26 cellular contexts compared by ENCODE assay signal in genomic region chr9:116662633-116663032, GRCh38. TPM values are rescaled to one million over a fixed set of nuclear protein-coding genes. Genes with fewer than 3 reads are reported as not detected.
DNase-seq lines count a peak whose midpoint lies in the region; ATAC-seq, FAIRE-seq and TF ChIP-seq lines count a peak whose summit lies in the region.
"Had no signal": no experiment of that assay in that cellular context is flagged by ENCODE, and none has a peak within 500 bp of the region (broad histone marks: within the 10 kb centered on the region; RNA-seq: fewer than 3 reads in every experiment).

No MANE protein-coding gene starts in this region.

- no peak overlapping the region for H4K8ac ChIP-seq in H9 (replicated peaks; ENCODE audit: insufficient read length, low read depth, low read length)

- H3K79me2 ChIP-seq in HepG2 (ENCODE audit: insufficient read depth, low read length) (no peaks in the 10 kb centered on the region), PC-9 (ENCODE audit: low read depth) (no peaks in the 10 kb centered on the region), H9 (ENCODE audit: insufficient read depth, low read length) (no peaks in the 10 kb centered on the region)

- POLR2A ChIA-PET in HepG2 (lab: Yijun Ruan, JAX): no interaction called here
- POLR2A ChIA-PET in PC-9 (lab: Charles Lee; ENCODE audit: unreplicated experiment): no interaction called here

- H2AFZ ChIP-seq in HepG2 (ENCODE audit: low read length) (no peak overlapping the region), PC-9 (no peak overlapping the region), H9 (ENCODE audit: low read length) (no peak overlapping the region)

- no peak overlapping the region for H4K5ac ChIP-seq in H9 (ENCODE audit: insufficient read length, low read depth, low read length)

- no peaks in the 10 kb centered on the region for H3K23me2 ChIP-seq in H9 (ENCODE audit: insufficient read length, low read depth, low read length, poor library complexity, severe bottlenecking)

- no peaks in the 10 kb centered on the region for H3K36me3 Mint-ChIP-seq in H9 (ENCODE audit: insufficient read depth in 1 of 3, low read depth in 3 of 3)

- H3K79me1 ChIP-seq in H9 (ENCODE audit: insufficient read depth, low read depth, low read length, poor library complexity, severe bottlenecking): no peaks in the 10 kb centered on the region

- TF ChIP-seq EP300 in HepG2 (IDR thresholded peaks at IDR 0.05; ENCODE audit: low read depth in 2 of 2, low read length in 2 of 2) (no peak), HepG2 (CRISPR knock-in tag; IDR thresholded peaks at IDR 0.05; ENCODE audit: borderline replicate concordance) (no peak)

- no peak overlapping the region for H4K91ac ChIP-seq in H9 (ENCODE audit: insufficient read length, low read depth, low read length)

- H3K9me3 Mint-ChIP-seq in H9: no peaks in the 10 kb centered on the region
- H3K9me3 Mint-ChIP-seq: activated T-cell treated with anti-CD3 and anti-CD28 coated beads, Interleukin-2, amount 50 U/mL, for 4 hours; endodermal cell; IgD-negative memory B cell; neural crest cell had no signal

- H3K4ac ChIP-seq in H9 (ENCODE audit: low read depth, low read length): no peak overlapping the region

- no peaks in the 10 kb centered on the region for H3K9me2 ChIP-seq in PC-9 (ENCODE audit: insufficient read depth)

- no peak overlapping the region for H3K27ac ChIP-seq in liver (ENCODE audit: low read depth in 1 of 2, low read length in 2 of 2)
- H3K27ac ChIP-seq in HepG2 (ENCODE audit: extremely low read length, insufficient read depth, low read length): no peak overlapping the region
- peak overlapping the region; percentile 11 to 63 for H3K27ac ChIP-seq in right atrium auricular region
- no peak overlapping the region for H3K27ac ChIP-seq in PC-9
- no peak overlapping the region for H3K27ac ChIP-seq in H9 (ENCODE audit: insufficient read length, low read depth, low read length)
- H3K27ac ChIP-seq: A549; BLaER1 treated with 17β-estradiol and CSF1 and Interleukin-3, amounts not matched to agents 10 nM and 100 nM; psoas muscle had no signal

- no peak for FAIRE-seq in HepG2 (lab: Jason Lieb, UNC)
- FAIRE-seq: A549, bronchial epithelial cell had no signal

- H3K14ac ChIP-seq in H9 (ENCODE audit: insufficient read depth, low read length): no peak overlapping the region

- peaks cover 5 to 6% of the 10 kb centered on the region in 2 experiments for H3K4me1 Mint-ChIP-seq in H9
- H3K4me1 Mint-ChIP-seq: IgD-negative memory B cell, neural crest cell had no signal

- no peak overlapping the region for H3K9ac ChIP-seq in liver (ENCODE audit: low read depth in 1 of 2, low read length in 2 of 2)
- no peak overlapping the region for H3K9ac ChIP-seq in HepG2 (ENCODE audit: insufficient read depth, low read depth, low read length)
- H3K9ac ChIP-seq in H9 (ENCODE audit: extremely low read depth, insufficient read length, low read length): no peak overlapping the region
- H3K9ac ChIP-seq: BLaER1 treated with 17β-estradiol and CSF1 and Interleukin-3, amounts not matched to agents 10 nM and 100 nM had no signal

- H3K4me3 Mint-ChIP-seq in H9: no peak overlapping the region
- H3K4me3 Mint-ChIP-seq: activated T-cell treated with anti-CD3 and anti-CD28 coated beads, Interleukin-2, amount 50 U/mL, for 4 hours; endodermal cell; IgD-negative memory B cell; neural crest cell had no signal

- no peak overlapping the region for H2BK120ac ChIP-seq in H9 (ENCODE audit: low read depth, low read length, poor library complexity, severe bottlenecking)

- in situ Hi-C loops in HepG2 (cut with HindIII; ENCODE audit: extremely low pct_ligation_motif_present, low pct_unique_long_range_greater_than_20kb): loop anchor here (5.0 kb wide), 2 partner anchors 510 to 780 kb away; partner anchors contain the start of gene PAPPA

- intact Hi-C loops in HepG2 (cut with micrococcal nuclease; ENCODE audit: unreplicated experiment): loop anchor here (5.0 kb wide), 1 partner anchor 780 kb away; no protein-coding TSS in a partner anchor
- intact Hi-C loops in sciatic nerve (cut with DNase I): no loop called here
- intact Hi-C loops in PC-9 (cut with micrococcal nuclease; ENCODE audit: unreplicated experiment): loop anchor here (5.0 to 10.0 kb wide), 2 partner anchors 1925 to 1998 kb away; no protein-coding TSS in a partner anchor
- intact Hi-C loops in head of caudate nucleus (cut with DNase I): no loop called here

- no peak overlapping the region for H3K4me2 ChIP-seq in HepG2 (ENCODE audit: low read depth, low read length)
- no peak overlapping the region for H3K4me2 ChIP-seq in PC-9
- H3K4me2 ChIP-seq in H9 (ENCODE audit: insufficient read depth, insufficient read length, low read length): no peak overlapping the region
- H3K4me2 ChIP-seq: A549; BLaER1 treated with 17β-estradiol and CSF1 and Interleukin-3, amounts not matched to agents 10 nM and 100 nM had no signal

- no peak overlapping the region for H2BK12ac ChIP-seq in H9 (ENCODE audit: insufficient read length, low read depth, low read length)

- no peaks in the 10 kb centered on the region for H3K36me3 ChIP-seq in liver (ENCODE audit: control insufficient read depth in 4 of 4, insufficient read depth in 3 of 4, low read depth in 1 of 4, low read length in 3 of 4)
- no peaks in the 10 kb centered on the region for H3K36me3 ChIP-seq in HepG2 (replicated peaks in 1 of 2; ENCODE audit: control insufficient read depth in 1 of 2, insufficient read depth in 2 of 2, low read length in 2 of 2)
- H3K36me3 ChIP-seq in right atrium auricular region: no peaks in the 10 kb centered on the region
- H3K36me3 ChIP-seq in PC-9 (ENCODE audit: low read depth): no peaks in the 10 kb centered on the region
- H3K36me3 ChIP-seq: BLaER1 treated with 17β-estradiol and CSF1 and Interleukin-3, amounts not matched to agents 10 nM and 100 nM had no signal

- ATAC-seq in HepG2 (no peak), sciatic nerve (peak; percentile 94)
- ATAC-seq: A549; activated T-cell treated with anti-CD3 and anti-CD28 coated beads, Interleukin-2, amount 50 U/mL, for 4 hours had no signal

- CTCF ChIA-PET in HepG2 (lab: Yijun Ruan, JAX; ENCODE audit: low intra/inter-chr PET ratio, low total read pairs): no interaction called here
- CTCF ChIA-PET in PC-9 (lab: Charles Lee): no interaction called here

- H2BK15ac ChIP-seq in H9 (ENCODE audit: low read depth, low read length): no peak overlapping the region

- H3K4me3 ChIP-seq in liver (ENCODE audit: low read depth in 1 of 3, low read length in 3 of 3): no peak overlapping the region
- no peak overlapping the region for H3K4me3 ChIP-seq in HepG2 (replicated peaks in 1 of 3; ENCODE audit: insufficient read depth in 1 of 3, low read depth in 2 of 3, low read length in 3 of 3)
- H3K4me3 ChIP-seq in right atrium auricular region: no peak overlapping the region
- no peak overlapping the region for H3K4me3 ChIP-seq in PC-9
- H3K4me3 ChIP-seq: A549; BLaER1 treated with 17β-estradiol and CSF1 and Interleukin-3, amounts not matched to agents 10 nM and 100 nM; psoas muscle had no signal

- H3F3A ChIP-seq in PC-9 (ENCODE audit: insufficient read depth, low read depth): no peaks in the 10 kb centered on the region

- H3K9me3 ChIP-seq in liver (ENCODE audit: control insufficient read depth in 4 of 4, low read length in 3 of 4) (no peaks in the 10 kb centered on the region), HepG2 (ENCODE audit: low read length) (no peaks in the 10 kb centered on the region), right atrium auricular region (no peaks in the 10 kb centered on the region), PC-9 (ENCODE audit: insufficient read depth, low read depth) (no peaks in the 10 kb centered on the region; the same call in 1 of the 2 replicates), H9 (ENCODE audit: control insufficient read depth, low read depth, low read length) (no peaks in the 10 kb centered on the region)
- H3K9me3 ChIP-seq: A549; BLaER1 treated with 17β-estradiol and CSF1 and Interleukin-3, amounts not matched to agents 10 nM and 100 nM; psoas muscle had no signal

- no peak for TF ChIP-seq POLR2A in HepG2 (IDR thresholded peaks at IDR 0.05; ENCODE audit: insufficient read depth in 1 of 2, low read depth in 2 of 2, low read length in 2 of 2)

- H4K20me1 ChIP-seq in HepG2 (ENCODE audit: insufficient read depth, low read length): no peaks in the 10 kb centered on the region
- no peaks in the 10 kb centered on the region for H4K20me1 ChIP-seq in PC-9 (ENCODE audit: insufficient read depth)
- no peaks in the 10 kb centered on the region for H4K20me1 ChIP-seq in H9 (ENCODE audit: control insufficient read depth, insufficient read depth, insufficient read length)
- H4K20me1 ChIP-seq: BLaER1 treated with 17β-estradiol and CSF1 and Interleukin-3, amounts not matched to agents 10 nM and 100 nM had no signal

- H3K4me1 ChIP-seq in liver (ENCODE audit: control insufficient read depth in 4 of 4, insufficient read depth in 4 of 4, low read length in 3 of 4) (no peaks in the 10 kb centered on the region), HepG2 (ENCODE audit: insufficient read depth, low read length) (peaks cover 8% of the 10 kb centered on the region; the same call in 1 of the 2 replicates), right atrium auricular region (no peaks in the 10 kb centered on the region), PC-9 (replicated peaks; ENCODE audit: insufficient read depth) (no peaks in the 10 kb centered on the region), H9 (ENCODE audit: insufficient read depth, low read length) (no peaks in the 10 kb centered on the region)
- H3K4me1 ChIP-seq: BLaER1 treated with 17β-estradiol and CSF1 and Interleukin-3, amounts not matched to agents 10 nM and 100 nM had no signal

- DNase-seq in HepG2 (ENCODE audit: low spot score) (no peak), right atrium auricular region (ENCODE audit: low spot score) (no peak), sciatic nerve (ENCODE audit: low spot score) (no peak), PC-9 (no peak), H9 (no peak), HCEC 1CT (no peak), head of caudate nucleus (no peak)
- DNase-seq: activated naive CD4-positive, alpha-beta T cell; activated T-cell treated with anti-CD3 and anti-CD28 coated beads, Interleukin-2, amount 50 U/mL, for 4 hours; cortex of kidney; EL; endodermal cell; foreskin melanocyte; NCI-H2081 treated with DMSO at 0.1 percent for 48 hours; psoas muscle; SIG-M5; stimulated activated CD4-positive, alpha-beta T cell treated with anti-CD3 and anti-CD28 coated beads, Interleukin-2, amount 100 ng/mL, for 48 hours; stimulated activated naive CD4-positive, alpha-beta T cell; T-helper 1 cell; trophoblast cell had no signal

- H3T11ph ChIP-seq in H9 (ENCODE audit: low read length): no peak overlapping the region

- no peak overlapping the region for H3K18ac ChIP-seq in H9 (ENCODE audit: insufficient read length, low read depth, low read length)

- H3K27me3 Mint-ChIP-seq in H9 (ENCODE audit: low read depth): no peaks in the 10 kb centered on the region; the same call in 1 of the 2 replicates
- H3K27me3 Mint-ChIP-seq: IgD-negative memory B cell had no signal

- H3K27me3 ChIP-seq in liver (ENCODE audit: control insufficient read depth in 4 of 4, insufficient read depth in 4 of 4, low read length in 3 of 4) (no peaks in the 10 kb centered on the region), HepG2 (ENCODE audit: control insufficient read depth in 1 of 2, insufficient read depth in 2 of 2, low read length in 2 of 2) (no peaks in the 10 kb centered on the region), right atrium auricular region (no peaks in the 10 kb centered on the region), PC-9 (ENCODE audit: insufficient read depth, low read depth) (no peaks in the 10 kb centered on the region), H9 (ENCODE audit: insufficient read depth, low read length) (no peaks in the 10 kb centered on the region)
- H3K27me3 ChIP-seq: BLaER1 treated with 17β-estradiol and CSF1 and Interleukin-3, amounts not matched to agents 10 nM and 100 nM had no signal

- H3K56ac ChIP-seq in H9 (ENCODE audit: insufficient read length, low read depth, low read length): no peak overlapping the region

- H2BK20ac ChIP-seq in H9 (ENCODE audit: low read depth, low read length, poor library complexity, severe bottlenecking): no peak overlapping the region

- TF ChIP-seq CTCF in liver (IDR thresholded peaks at IDR 0.05; ENCODE audit: low read depth, low read length, missing input control): no peak
- no peak for TF ChIP-seq CTCF in HepG2 (CRISPR knock-in tag; IDR thresholded peaks at IDR 0.05)
- TF ChIP-seq CTCF in right atrium auricular region (IDR thresholded peaks at IDR 0.05): no peak
- TF ChIP-seq CTCF in PC-9 (conservative IDR thresholded peaks at IDR 0.05): no peak
- no peak for TF ChIP-seq CTCF in H9 (conservative IDR thresholded peaks at IDR 0.05)

- TF ChIP-seq RAD21 in liver (IDR thresholded peaks at IDR 0.05) (no peak), HepG2 (CRISPR knock-in tag; IDR thresholded peaks at IDR 0.05) (no peak)

- BruUV-seq in HepG2 (replicated peaks; lab: Mats Ljungman, UMichigan) (no TSS peak), PC-9 (replicated peaks; lab: Mats Ljungman, UMichigan) (no TSS peak)

- no peak overlapping the region for H2AK5ac ChIP-seq in H9 (ENCODE audit: insufficient read length, low read length)

- no peak overlapping the region for H2BK5ac ChIP-seq in H9 (ENCODE audit: insufficient read length, low read length)

- WGBS in liver: 82% methylated on average over 4 of the region's 4 CpGs
- WGBS in HepG2 (ENCODE audit: low lambda C conversion rate): 93% methylated on average over 4 of the region's 4 CpGs
- WGBS in H9 (ENCODE audit: extremely low coverage, insufficient read length, low lambda C conversion rate): no CpG with 5 or more reads among the region's 4 CpGs

- no peak overlapping the region for H3K23ac ChIP-seq in H9 (ENCODE audit: insufficient read length, low read depth, low read length)

- no peak overlapping the region; a peak in 1 of 7 replicates for H3K27ac Mint-ChIP-seq in H9
- H3K27ac Mint-ChIP-seq: endodermal cell, IgD-negative memory B cell had no signal

RNA-seq across cellular contexts. Expression of gene TRIM32, which starts 24.5 kb away (rescaled TPM):
- 1 to 10 TPM; 3.4 to 5.9 TPM for total RNA-seq in liver
- 1 to 10 TPM; 3.0 to 3.7 TPM for polyA plus RNA-seq in liver
- 7.7 and 11.6 TPM in 2 replicates for total RNA-seq in HepG2 (2016; rRNA removed; fragmentation: Illumina TruSeq; extraction: Trizol)
- total RNA-seq in HepG2 (2016; cell fraction: cytosol; rRNA removed; fragmentation: Illumina TruSeq; extraction: Trizol; ENCODE audit: low read depth): 1.0 and 1.9 TPM in 2 replicates
- 8.8 and 12.5 TPM in 2 replicates for total RNA-seq in HepG2 (2016; cell fraction: insoluble cytoplasmic fraction; rRNA removed; fragmentation: Illumina TruSeq; extraction: Trizol)
- total RNA-seq in HepG2 (2016; cell fraction: membrane; rRNA removed; fragmentation: Illumina TruSeq; extraction: Trizol): 3.9 and 4.2 TPM in 2 replicates
- total RNA-seq in HepG2 (2016; cell fraction: nucleus; rRNA removed; fragmentation: Illumina TruSeq; extraction: Trizol): 7.1 and 8.6 TPM in 2 replicates
- 6.5 and 6.9 TPM in 2 replicates for polyA plus RNA-seq in HepG2 (2011; rRNA removed)
- 4.4 and 6.4 TPM in 2 replicates for polyA plus RNA-seq in HepG2 (2011; cell fraction: cytosol; rRNA removed)
- polyA plus RNA-seq in HepG2 (2011; cell fraction: nucleus; rRNA removed): 8.4 and 8.9 TPM in 2 replicates
- polyA plus RNA-seq in HepG2 (2012): 4.1 and 5.1 TPM in 2 replicates
- polyA plus RNA-seq in HepG2 (2016; cell fraction: cytosol; fragmentation: Illumina TruSeq; extraction: Trizol; ENCODE audit: low read depth): 0.52 and 0.58 TPM in 2 replicates
- polyA plus RNA-seq in HepG2 (2016; cell fraction: insoluble cytoplasmic fraction; fragmentation: Illumina TruSeq; extraction: Trizol; ENCODE audit: low read depth): 8.0 and 9.9 TPM in 2 replicates
- 1.6 and 2.2 TPM in 2 replicates for polyA plus RNA-seq in HepG2 (2016; cell fraction: membrane; fragmentation: Illumina TruSeq; extraction: Trizol; ENCODE audit: low read depth)
- polyA plus RNA-seq in HepG2 (2016; cell fraction: nucleus; fragmentation: Illumina TruSeq; extraction: Trizol; ENCODE audit: insufficient read depth, low read depth): 6.8 and 7.6 TPM in 2 replicates
- polyA minus RNA-seq in HepG2 (2011; rRNA and poly(A)+ RNA removed; ENCODE audit: low replicate concordance): 45.6 and 65.4 TPM in 2 replicates
- polyA minus RNA-seq in HepG2 (2011; cell fraction: cytosol; rRNA and poly(A)+ RNA removed): 7.4 and 9.6 TPM in 2 replicates
- polyA minus RNA-seq in HepG2 (2011; cell fraction: nucleus; rRNA and poly(A)+ RNA removed): 24.2 and 30.6 TPM in 2 replicates
- 10 to 100 TPM; 12.2 to 13.9 TPM for total RNA-seq in right atrium auricular region
- total RNA-seq in sciatic nerve: 22.6 TPM
- 40.5 TPM in 2 replicates for total RNA-seq in PC-9 (2021)
- 12.9 and 15.5 TPM in 2 replicates for total RNA-seq in H9 (2021)

Comparison
In these comparisons a context has a peak if more than half of its experiments do, and no peak if none do; other contexts are left out.
1. H3K27ac ChIP-seq: peak in right atrium auricular region (2 of 2); none in liver (0 of 2), HepG2 (single experiment), PC-9 (single experiment) and H9 (single experiment).
2. intact Hi-C loops: an anchor here in HepG2 (5.0 kb wide) and PC-9 (5.0 to 10.0 kb wide); none called in sciatic nerve and head of caudate nucleus.